10 cellular contexts compared by ENCODE assay signal in genomic region chr6:108116781-108117426, GRCh38. TPM values are rescaled to one million over a fixed set of nuclear protein-coding genes. Genes with fewer than 3 reads are reported as not detected.
DNase-seq lines count a peak whose midpoint lies in the region; ATAC-seq and TF ChIP-seq lines count a peak whose summit lies in the region.
"Had no signal": no experiment of that assay in that cellular context is flagged by ENCODE, and none has a peak within 500 bp of the region (broad histone marks: within the 10 kb centered on the region; RNA-seq: fewer than 3 reads in every experiment).

No MANE protein-coding gene starts in this region.

- H4K20me1 ChIP-seq in neural progenitor cell (ENCODE audit: low read depth): peaks cover 64% of the 10 kb centered on the region

- H3K4me1 ChIP-seq in colonic mucosa: peaks cover 26% of the 10 kb centered on the region
- H3K4me1 ChIP-seq in neural progenitor cell: peaks cover 47% of the 10 kb centered on the region

- H3K27ac Mint-ChIP-seq in CD14-positive monocyte (peak overlapping the region in 1 of 7 donors; percentile 13), IgD-negative memory B cell (peak overlapping the region; percentile 30 to 88 (median 71)), neural progenitor cell (no peak overlapping the region)

- peaks cover 43% of the 10 kb centered on the region for H3F3A ChIP-seq in neural progenitor cell (ENCODE audit: low read depth)

- H3K9me3 Mint-ChIP-seq in CD14-positive monocyte (peaks cover 2 to 58% (median 32%) of the 10 kb centered on the region in 7 donors), IgD-negative memory B cell (no peaks in the 10 kb centered on the region), neural progenitor cell (no peaks in the 10 kb centered on the region)

- H3K4me1 Mint-ChIP-seq in CD14-positive monocyte (peaks cover 63% of the 10 kb centered on the region), IgD-negative memory B cell (peaks cover 26 to 45% (median 38%) of the 10 kb centered on the region in 3 donors), neural progenitor cell (peaks cover 57% of the 10 kb centered on the region)

- peak overlapping the region; percentile 47 for H3K4me3 ChIP-seq in colonic mucosa
- no peak overlapping the region for H3K4me3 ChIP-seq in neural progenitor cell

- no peaks in the 10 kb centered on the region for H3K79me2 ChIP-seq in neural progenitor cell (ENCODE audit: low read depth)

- no peaks in the 10 kb centered on the region for H3K36me3 ChIP-seq in colonic mucosa
- H3K36me3 ChIP-seq in neural progenitor cell: no peaks in the 10 kb centered on the region

- H3K27me3 Mint-ChIP-seq in CD14-positive monocyte (ENCODE audit: low read depth in 3 of 3) (peaks cover 96 to 99% (median 98%) of the 10 kb centered on the region in 3 donors), IgD-negative memory B cell (peaks cover 83% of the 10 kb centered on the region), neural progenitor cell (ENCODE audit: insufficient read depth, low read depth) (peaks cover 77% of the 10 kb centered on the region)

- H3K36me3 Mint-ChIP-seq in CD14-positive monocyte (peaks cover 23 to 30% of the 10 kb centered on the region in 2 donors), IgD-negative memory B cell (no peaks in the 10 kb centered on the region), neural progenitor cell (no peaks in the 10 kb centered on the region)

- H2AFZ ChIP-seq in neural progenitor cell (replicated peaks): no peak overlapping the region

- TF ChIP-seq CTCF in CD14-positive monocyte (IDR thresholded peaks at IDR 0.05): no peak
- no peak for TF ChIP-seq CTCF in colonic mucosa (IDR thresholded peaks at IDR 0.05)
- no peak for TF ChIP-seq CTCF in neural progenitor cell (IDR thresholded peaks at IDR 0.05)

- H3K4me3 Mint-ChIP-seq in CD14-positive monocyte (peak overlapping the region; percentile 89 to 99), IgD-negative memory B cell (peak overlapping the region; percentile 82 to 94 (median 87)), neural progenitor cell (peak overlapping the region; percentile 79)

- H3K27me3 ChIP-seq in colonic mucosa: peaks cover 70% of the 10 kb centered on the region
- peaks cover 100% of the 10 kb centered on the region for H3K27me3 ChIP-seq in neural progenitor cell

- no peak overlapping the region for H3K9ac ChIP-seq in colonic mucosa (ENCODE audit: low read depth in 2 of 2, low read length in 2 of 2)
- no peak overlapping the region for H3K9ac ChIP-seq in neural progenitor cell

- no peak for ATAC-seq in GM21390 (IDR thresholded peaks at IDR 0.05; ENCODE audit: unreplicated experiment)
- ATAC-seq in HG03025 (IDR thresholded peaks at IDR 0.05; ENCODE audit: low FRiP score, unreplicated experiment): no peak

- peak overlapping the region; percentile 81 for H3K4me2 ChIP-seq in neural progenitor cell

- no peaks in the 10 kb centered on the region for H3K9me3 ChIP-seq in colonic mucosa
- no peaks in the 10 kb centered on the region for H3K9me3 ChIP-seq in neural progenitor cell (ENCODE audit: low read depth)

- intact Hi-C loops in CD14-positive monocyte (cut with micrococcal nuclease) (loop anchor here in 1 of 2 donors (10.0 kb wide), 1 partner anchor 408 kb away; no protein-coding TSS in a partner anchor), colonic mucosa (cut with DNase I) (loop anchor here (10.0 kb wide), 1 partner anchor 378 kb away; no protein-coding TSS in a partner anchor)

- H3K27ac ChIP-seq in colonic mucosa: no peak overlapping the region
- H3K27ac ChIP-seq in neural progenitor cell: no peak overlapping the region

- DNase-seq in CD14-positive monocyte (ENCODE audit: low spot score) (no peak), colonic mucosa (no peak), neural progenitor cell (ENCODE audit: low spot score) (peak; percentile 58), EL (no peak), hippocampal formation (lab: John Stamatoyannopoulos, UW) (no peak)
- DNase-seq: SHP77 treated with DMSO at 0.1 percent for 48 hours had no signal

RNA-seq across cellular contexts. Expression of gene OSTM1, which starts 42.4 kb away (rescaled TPM):
- polyA plus RNA-seq in CD14-positive monocyte: 10 to 100 TPM; 49.7 to 60.1 TPM
- polyA plus RNA-seq in IgD-negative memory B cell: 29.9 TPM
- total RNA-seq in colonic mucosa: 10 to 100 TPM; 14.7 to 21.1 TPM
- 18.0 and 42.8 TPM in 2 replicates for total RNA-seq in neural progenitor cell (ENCODE audit: low replicate concordance)

RNA-seq across cellular contexts. Expression of gene NR2E1, which starts 48.9 kb away (rescaled TPM):
- polyA plus RNA-seq in CD14-positive monocyte (not detected), IgD-negative memory B cell (not detected)
- total RNA-seq in colonic mucosa (not detected), neural progenitor cell (ENCODE audit: low replicate concordance) (0.25 and 1.0 TPM in 2 replicates)
- total RNA-seq: mononuclear cell had no signal
